Comparison of ENCODE assay signal across 20 cellular contexts in the genomic region with DNA sequence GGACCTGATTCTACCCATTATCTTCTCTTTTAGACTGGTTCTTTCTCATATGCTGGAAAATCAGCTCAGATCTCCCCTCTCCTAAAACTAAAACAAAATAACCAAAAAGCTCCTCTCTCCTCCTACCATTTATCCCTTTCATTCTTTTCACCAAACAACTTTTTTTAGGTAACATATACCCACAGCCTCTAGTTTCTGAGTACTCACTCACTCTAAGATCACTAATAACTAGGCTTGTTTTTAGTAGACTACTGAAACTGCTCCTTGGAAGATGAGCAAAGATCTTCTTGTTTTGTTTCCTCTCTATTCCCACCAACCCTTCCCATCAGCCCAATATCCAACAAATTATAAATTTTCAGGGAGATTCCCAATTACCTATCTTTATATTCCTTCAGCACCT.
A peak's percentile ranks its signal among the peaks of the same experiment; 100 is the strongest.
DNase-seq lines count a peak whose midpoint lies in the region; ATAC-seq, FAIRE-seq and TF ChIP-seq lines count a peak whose summit lies in the region.
"Had no signal": no experiment of that assay in that cellular context is flagged by ENCODE, and none has a peak within 500 bp of the region (broad histone marks: within the 10 kb centered on the region; RNA-seq: fewer than 3 reads in every experiment).

No MANE protein-coding gene starts in this region.

- H3K4me1 ChIP-seq in GM12878 (ENCODE audit: control insufficient read depth, insufficient read depth, low read length): peaks cover 48% of the 10 kb centered on the region

- intact Hi-C loops in natural killer cell (cut with micrococcal nuclease) (no loop called here), GM12878 (cut with micrococcal nuclease; ENCODE audit: unreplicated experiment) (no loop called here)

- peak overlapping the region; percentile 5 for H3K27ac Mint-ChIP-seq in T-helper 2 cell treated with Interferon-gamma antibody and Interleukin-4, amounts not matched to agents 5 μg/mL and 100 μg/mL, for 36 hours
- peak overlapping the region; percentile 4 to 92 for H3K27ac Mint-ChIP-seq in natural killer cell
- peak overlapping the region in 1 of 2 donors; percentile 10 for H3K27ac Mint-ChIP-seq in natural killer cell treated with Interleukin-12 subunit alpha and Interleukin-12 subunit beta and Interleukin-15 and Interleukin-18, amount 100 ng/mL, for 72 hours
- H3K27ac Mint-ChIP-seq: B cell had no signal

- DNase-seq in T-helper 2 cell treated with Interferon-gamma antibody and Interleukin-4, amounts not matched to agents 5 μg/mL and 100 μg/mL, for 36 hours (ENCODE audit: low spot score): no peak
- DNase-seq in T-helper 2 cell (no peak), natural killer cell (no peak), GM12878 (ENCODE audit: low read depth, low spot score) (no peak)
- no peak for DNase-seq in natural killer cell treated with Interleukin-12 subunit alpha and Interleukin-12 subunit beta and Interleukin-15 and Interleukin-18, amount 100 ng/mL, for 72 hours (ENCODE audit: low spot score)
- DNase-seq: DMS79 treated with DMSO at 0.1 percent for 48 hours, NCI-H1417 treated with DMSO at 0.1 percent for 48 hours, NCI-H1930, NCI-H2171 treated with DMSO at 0.1 percent for 48 hours, NCI-H748 treated with DMSO at 0.1 percent for 48 hours, PC-3 had no signal

- RAD21 ChIA-PET in GM12878 (lab: Charles Lee; ENCODE audit: unreplicated experiment): interaction anchor here (2.3 to 5.0 kb wide), 2 partner anchors 33 to 36 kb away, joined by 7 to 23 read pairs; no protein-coding TSS in a partner anchor

- ATAC-seq in natural killer cell: no peak
- no peak for ATAC-seq in natural killer cell treated with Interleukin-12 subunit alpha and Interleukin-12 subunit beta and Interleukin-15 and Interleukin-18, amount 100 ng/mL, for 72 hours
- ATAC-seq in GM12878: no peak
- no peak for ATAC-seq in HG03521 (IDR thresholded peaks at IDR 0.05; ENCODE audit: unreplicated experiment)
- ATAC-seq in GM19397 (IDR thresholded peaks at IDR 0.05; ENCODE audit: unreplicated experiment): no peak
- no peak for ATAC-seq in HG03108 (IDR thresholded peaks at IDR 0.05; ENCODE audit: unreplicated experiment)
- ATAC-seq: K562, PC-3 had no signal

- no peak overlapping the region for H3K4me2 ChIP-seq in GM12878 (ENCODE audit: control insufficient read depth, insufficient read depth)

- TF ChIP-seq RAD21 in GM12878 (IDR thresholded peaks at IDR 0.05; ENCODE audit: insufficient read depth, low read depth, low read length): no peak

- POLR2A ChIA-PET in GM12878 (lab: Charles Lee): interaction anchor here (0.6 to 3.7 kb wide), 4 partner anchors 7 to 224 kb away, joined by 3 to 11 read pairs (median 4); no protein-coding TSS in a partner anchor

- H3K27me3 Mint-ChIP-seq in T-helper 2 cell treated with Interferon-gamma antibody and Interleukin-4, amounts not matched to agents 5 μg/mL and 100 μg/mL, for 36 hours (ENCODE audit: low read depth): no peaks in the 10 kb centered on the region
- no peaks in the 10 kb centered on the region for H3K27me3 Mint-ChIP-seq in natural killer cell (ENCODE audit: low read depth in 2 of 2)
- no peaks in the 10 kb centered on the region for H3K27me3 Mint-ChIP-seq in natural killer cell treated with Interleukin-12 subunit alpha and Interleukin-12 subunit beta and Interleukin-15 and Interleukin-18, amount 100 ng/mL, for 72 hours
- H3K27me3 Mint-ChIP-seq: B cell had no signal

- in situ Hi-C loops in GM12878 (cut with MboI): no loop called here

- H4K20me1 ChIP-seq in GM12878 (ENCODE audit: control insufficient read depth, insufficient read depth): no peaks in the 10 kb centered on the region

- no peak overlapping the region for H2AFZ ChIP-seq in GM12878 (ENCODE audit: control insufficient read depth, low read depth, low read length)

- no peak overlapping the region; the same call in 1 of the 2 replicates for H3K9ac ChIP-seq in GM12878 (ENCODE audit: control insufficient read depth, insufficient read depth, low read length)

- TF ChIP-seq POLR2A in GM12878 (IDR thresholded peaks at IDR 0.05; ENCODE audit: low read depth, low read length): no peak

- H3K27ac ChIP-seq in GM12878 (ENCODE audit: control insufficient read depth, insufficient read depth): peak overlapping the region; percentile 78
- H3K27ac ChIP-seq: 22Rv1, RWPE1 had no signal

- peaks cover 10% of the 10 kb centered on the region for H3K36me3 Mint-ChIP-seq in T-helper 2 cell treated with Interferon-gamma antibody and Interleukin-4, amounts not matched to agents 5 μg/mL and 100 μg/mL, for 36 hours (ENCODE audit: low read depth)
- no peaks in the 10 kb centered on the region for H3K36me3 Mint-ChIP-seq in natural killer cell
- H3K36me3 Mint-ChIP-seq in natural killer cell treated with Interleukin-12 subunit alpha and Interleukin-12 subunit beta and Interleukin-15 and Interleukin-18, amount 100 ng/mL, for 72 hours: no peaks in the 10 kb centered on the region

- peaks cover 40% of the 10 kb centered on the region for H3K4me1 Mint-ChIP-seq in T-helper 2 cell treated with Interferon-gamma antibody and Interleukin-4, amounts not matched to agents 5 μg/mL and 100 μg/mL, for 36 hours (ENCODE audit: low read depth)
- peaks cover 47 to 53% of the 10 kb centered on the region in 2 donors for H3K4me1 Mint-ChIP-seq in natural killer cell
- peaks cover 21 to 30% of the 10 kb centered on the region in 2 donors for H3K4me1 Mint-ChIP-seq in natural killer cell treated with Interleukin-12 subunit alpha and Interleukin-12 subunit beta and Interleukin-15 and Interleukin-18, amount 100 ng/mL, for 72 hours (ENCODE audit: low read depth in 2 of 2)

- BruUV-seq in GM12878 (replicated peaks; lab: Mats Ljungman, UMichigan): TSS peak; percentile 20

- no peaks in the 10 kb centered on the region for H3K79me2 ChIP-seq in GM12878 (ENCODE audit: control insufficient read depth, insufficient read depth, low read length)

- no peaks in the 10 kb centered on the region for H3K9me3 Mint-ChIP-seq in T-helper 2 cell treated with Interferon-gamma antibody and Interleukin-4, amounts not matched to agents 5 μg/mL and 100 μg/mL, for 36 hours
- H3K9me3 Mint-ChIP-seq in natural killer cell: no peaks in the 10 kb centered on the region
- no peaks in the 10 kb centered on the region for H3K9me3 Mint-ChIP-seq in natural killer cell treated with Interleukin-12 subunit alpha and Interleukin-12 subunit beta and Interleukin-15 and Interleukin-18, amount 100 ng/mL, for 72 hours

- FAIRE-seq in GM12878 (lab: Jason Lieb, UNC): no peak
- FAIRE-seq: GM18507, H1, K562 had no signal

- TF ChIP-seq EP300 in GM12878 (IDR thresholded peaks at IDR 0.05; ENCODE audit: borderline replicate concordance in 1 of 2, control insufficient read depth in 1 of 2, low read depth in 2 of 2, low read length in 2 of 2): no peak

- TF ChIP-seq CTCF in natural killer cell (IDR thresholded peaks at IDR 0.05) (no peak), GM12878 (IDR thresholded peaks at IDR 0.05 in 2 of 3, conservative IDR thresholded peaks at IDR 0.05 in 1 of 3; ENCODE audit: control insufficient read depth in 2 of 3, extremely low read depth in 1 of 3, insufficient read depth in 1 of 3, low read depth in 3 of 3, low read length in 3 of 3) (no peak)

- H3K9me3 ChIP-seq in GM12878 (replicated peaks; ENCODE audit: control insufficient read depth, insufficient read depth, low read length): no peaks in the 10 kb centered on the region

- H3K36me3 ChIP-seq in GM12878 (ENCODE audit: control insufficient read depth in 2 of 2, insufficient read depth in 2 of 2, low read length in 1 of 2): no peaks in the 10 kb centered on the region

- SMC1A ChIA-PET in GM12878 (lab: Charles Lee; ENCODE audit: uncharacterized antibody, unreplicated experiment): interaction anchor here (1.0 to 2.5 kb wide), 5 partner anchors 36 to 292 kb away, joined by 3 to 14 read pairs (median 7); no protein-coding TSS in a partner anchor

- H3K4me3 ChIP-seq in GM12878: no peak overlapping the region
- H3K4me3 ChIP-seq: K562 had no signal

- CTCF ChIA-PET in GM12878 (lab: Yijun Ruan, JAX): interaction anchor here (0.6 to 20.0 kb wide), 5 partner anchors 7 to 292 kb away, joined by 3 to 190 read pairs (median 31); no protein-coding TSS in a partner anchor

- H3K4me3 Mint-ChIP-seq in T-helper 2 cell treated with Interferon-gamma antibody and Interleukin-4, amounts not matched to agents 5 μg/mL and 100 μg/mL, for 36 hours: no peak overlapping the region
- no peak overlapping the region for H3K4me3 Mint-ChIP-seq in natural killer cell
- no peak overlapping the region for H3K4me3 Mint-ChIP-seq in natural killer cell treated with Interleukin-12 subunit alpha and Interleukin-12 subunit beta and Interleukin-15 and Interleukin-18, amount 100 ng/mL, for 72 hours
- H3K4me3 Mint-ChIP-seq: B cell had no signal

- no peaks in the 10 kb centered on the region for H3K27me3 ChIP-seq in GM12878 (replicated peaks in 1 of 2; ENCODE audit: control insufficient read depth in 2 of 2, insufficient read depth in 2 of 2, low read length in 1 of 2)

TF ChIP-seq in GM12878, 131 proteins besides CTCF, POLR2A, EP300 and RAD21:
- TF ChIP-seq ATF7 (IDR thresholded peaks at IDR 0.05; ENCODE audit: low read depth) (no peak), ZNF274 (IDR thresholded peaks at IDR 0.05; ENCODE audit: insufficient read depth, insufficient read length) (no peak), ZNF622 (IDR thresholded peaks at IDR 0.05) (no peak), TBL1XR1 (IDR thresholded peaks at IDR 0.05; ENCODE audit: low read depth, low read length) (no peak), POU2F2 (IDR thresholded peaks at IDR 0.05; ENCODE audit: borderline replicate concordance, low read depth, low read length) (no peak), BRCA1 (IDR thresholded peaks at IDR 0.05; ENCODE audit: low read depth, low read length) (no peak), NR2C2 (IDR thresholded peaks at IDR 0.05; ENCODE audit: borderline replicate concordance, control insufficient read depth, insufficient read length, low read depth) (no peak), ATF2 (IDR thresholded peaks at IDR 0.05; ENCODE audit: low read length) (no peak), GATAD2B (conservative IDR thresholded peaks at IDR 0.05; ENCODE audit: low read depth) (no peak), RCOR1 (conservative IDR thresholded peaks at IDR 0.05; ENCODE audit: low read depth, low read length) (no peak), SMARCA5 (IDR thresholded peaks at IDR 0.05) (no peak)
